1 cellular context compared by ENCODE assay signal in the genomic region with DNA sequence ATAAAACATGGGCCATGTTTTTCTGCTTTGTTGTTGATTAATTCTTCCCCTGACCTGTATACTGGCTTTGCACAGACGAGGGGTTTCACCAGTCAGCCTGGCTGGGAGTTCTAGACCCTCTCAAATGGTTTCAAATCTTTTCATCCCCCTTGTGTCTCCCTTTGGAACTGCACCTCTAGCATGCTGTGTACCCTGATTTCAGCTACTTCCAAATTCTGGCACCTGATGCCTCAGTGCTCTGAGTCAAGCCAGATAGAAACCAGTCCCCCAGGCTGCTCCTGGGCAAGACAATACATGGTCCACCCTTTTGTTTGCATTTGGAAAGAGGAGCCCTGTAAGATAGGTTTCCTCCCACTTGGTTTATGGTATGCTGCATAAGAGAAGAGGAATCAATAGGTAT.
TF ChIP-seq lines count a peak whose summit lies in the region.

No MANE protein-coding gene starts in this region.

TF ChIP-seq in HepG2, 621 proteins besides CTCF, POLR2A, EP300 and RAD21 (continued from another document):
- TF ChIP-seq, protein P1, sequence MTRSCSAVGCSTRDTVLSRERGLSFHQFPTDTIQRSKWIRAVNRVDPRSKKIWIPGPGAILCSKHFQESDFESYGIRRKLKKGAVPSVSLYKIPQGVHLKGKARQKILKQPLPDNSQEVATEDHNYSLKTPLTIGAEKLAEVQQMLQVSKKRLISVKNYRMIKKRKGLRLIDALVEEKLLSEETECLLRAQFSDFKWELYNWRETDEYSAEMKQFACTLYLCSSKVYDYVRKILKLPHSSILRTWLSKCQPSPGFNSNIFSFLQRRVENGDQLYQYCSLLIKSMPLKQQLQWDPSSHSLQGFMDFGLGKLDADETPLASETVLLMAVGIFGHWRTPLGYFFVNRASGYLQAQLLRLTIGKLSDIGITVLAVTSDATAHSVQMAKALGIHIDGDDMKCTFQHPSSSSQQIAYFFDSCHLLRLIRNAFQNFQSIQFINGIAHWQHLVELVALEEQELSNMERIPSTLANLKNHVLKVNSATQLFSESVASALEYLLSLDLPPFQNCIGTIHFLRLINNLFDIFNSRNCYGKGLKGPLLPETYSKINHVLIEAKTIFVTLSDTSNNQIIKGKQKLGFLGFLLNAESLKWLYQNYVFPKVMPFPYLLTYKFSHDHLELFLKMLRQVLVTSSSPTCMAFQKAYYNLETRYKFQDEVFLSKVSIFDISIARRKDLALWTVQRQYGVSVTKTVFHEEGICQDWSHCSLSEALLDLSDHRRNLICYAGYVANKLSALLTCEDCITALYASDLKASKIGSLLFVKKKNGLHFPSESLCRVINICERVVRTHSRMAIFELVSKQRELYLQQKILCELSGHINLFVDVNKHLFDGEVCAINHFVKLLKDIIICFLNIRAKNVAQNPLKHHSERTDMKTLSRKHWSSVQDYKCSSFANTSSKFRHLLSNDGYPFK (CRISPR knock-in tag; IDR thresholded peaks at IDR 0.05; ENCODE audit: borderline replicate concordance), result no peak
- no peak for TF ChIP-seq TOPORS (CRISPR knock-in tag; IDR thresholded peaks at IDR 0.05)
- TF ChIP-seq TRIM22 (IDR thresholded peaks at IDR 0.05), result no peak
- peak; percentile 64 for TF ChIP-seq STAG1 (CRISPR knock-in tag; IDR thresholded peaks at IDR 0.05)
- no peak for TF ChIP-seq REXO4 (CRISPR knock-in tag; IDR thresholded peaks at IDR 0.05; ENCODE audit: borderline replicate concordance)
- no peak for TF ChIP-seq CERS6 (CRISPR knock-in tag; IDR thresholded peaks at IDR 0.05)
- no peak for TF ChIP-seq RBM22 (optimal IDR thresholded peaks at IDR 0.05; ENCODE audit: low read length)
- no peak for TF ChIP-seq CENPBD1 (CRISPR knock-in tag; IDR thresholded peaks at IDR 0.05; ENCODE audit: borderline replicate concordance, low read depth)
- TF ChIP-seq ZNF460 (CRISPR knock-in tag; IDR thresholded peaks at IDR 0.05; ENCODE audit: borderline replicate concordance), result no peak
